24 cellular contexts compared by ENCODE assay signal in genomic region chr20:44997171-44997570, GRCh38. TPM values are rescaled to one million over a fixed set of nuclear protein-coding genes. Genes with fewer than 3 reads are reported as not detected.
DNase-seq lines count a peak whose midpoint lies in the region; ATAC-seq and TF ChIP-seq lines count a peak whose summit lies in the region.
"Had no signal": no experiment of that assay in that cellular context is flagged by ENCODE, and none has a peak within 500 bp of the region (broad histone marks: within the 10 kb centered on the region; RNA-seq: fewer than 3 reads in every experiment).

No MANE protein-coding gene starts in this region.

- H3K36me3 Mint-ChIP-seq in activated naive CD4-positive, alpha-beta T cell treated with anti-CD3 and anti-CD28 coated beads for 36 hours (ENCODE audit: low read depth): peaks cover 61% of the 10 kb centered on the region
- peaks cover 72% of the 10 kb centered on the region for H3K36me3 Mint-ChIP-seq in activated naive CD4-positive, alpha-beta T cell treated with anti-CD3 and anti-CD28 coated beads, Interleukin-2, amount 10 ng/mL, durations not matched to agents 7 days and 5 days
- H3K36me3 Mint-ChIP-seq in T-cell (peaks cover 68% of the 10 kb centered on the region), endodermal cell (ENCODE audit: low read depth) (peaks cover 41% of the 10 kb centered on the region)
- peaks cover 59 to 75% of the 10 kb centered on the region in 2 donors for H3K36me3 Mint-ChIP-seq in stimulated activated naive B cell treated with anti-CD40 and anti-IgM and Interleukin-4, amounts not matched to agents 10 μg/mL and 1 μg/mL and 100 μg/mL, for 72 hours

- no peak for DNase-seq in activated naive CD4-positive, alpha-beta T cell treated with anti-CD3 and anti-CD28 coated beads for 36 hours
- no peak for DNase-seq in activated naive CD4-positive, alpha-beta T cell treated with anti-CD3 and anti-CD28 coated beads, Interleukin-2, amount 10 ng/mL, durations not matched to agents 7 days and 5 days
- DNase-seq in T-cell: no peak
- DNase-seq in endodermal cell: no peak
- DNase-seq in stimulated activated naive B cell treated with anti-CD40 and anti-IgM and Interleukin-4, amounts not matched to agents 10 μg/mL and 1 μg/mL and 100 μg/mL, for 72 hours: no peak
- no peak for DNase-seq in germinal center (ENCODE audit: low spot score)
- DNase-seq in HUDEP-2 (lab: John Stamatoyannopoulos, UW; ENCODE audit: unreplicated experiment in 76 of 76): no peak
- DNase-seq: activated CD4-positive, alpha-beta T cell treated with anti-CD3 and anti-CD28 coated beads, Interleukin-2, amount 50 U/mL, for 4 hours; activated T-cell treated with anti-CD3 and anti-CD28 coated beads, Interleukin-2, amount 50 U/mL, for 1 hour; cortex of kidney; DMS 273 treated with DMSO at 0.1 percent for 48 hours; KBM-7; mucosa of descending colon; NCI-H187; NCI-H345; NCI-H82; nucleus accumbens; PC-9; SIG-M5; spleen; uterus had no signal

- H3K27me3 ChIP-seq in endodermal cell (ENCODE audit: control insufficient read depth, insufficient read depth, low read length, poor library complexity, severe bottlenecking): no peaks in the 10 kb centered on the region
- H3K27me3 ChIP-seq: BLaER1 treated with 17β-estradiol and CSF1 and Interleukin-3, amounts not matched to agents 10 nM and 100 nM; breast epithelium; spleen; uterus had no signal

- 95% methylated on average over 6 of the region's 6 CpGs for WGBS in endodermal cell (ENCODE audit: insufficient coverage in 1 of 2, insufficient read length in 1 of 2), 2 experiments

- intact Hi-C loops in activated naive CD4-positive, alpha-beta T cell treated with anti-CD3 and anti-CD28 coated beads for 36 hours (cut with micrococcal nuclease): no loop called here

- POLR2A ChIA-PET in T-cell (lab: Charles Lee): interaction anchor here (1.2 to 1.7 kb wide), 3 partner anchors 19 to 30 kb away, joined by 3 to 9 read pairs (median 3); no protein-coding TSS in a partner anchor

- H3K4me3 ChIP-seq in endodermal cell (ENCODE audit: low read length): no peak overlapping the region
- H3K4me3 ChIP-seq: BLaER1 treated with 17β-estradiol and CSF1 and Interleukin-3, amounts not matched to agents 10 nM and 100 nM; breast epithelium; mucosa of descending colon; PC-9; spleen; uterus had no signal

- no peak overlapping the region for H3K27ac ChIP-seq in endodermal cell (ENCODE audit: low read depth, low read length)
- H3K27ac ChIP-seq: BLaER1 treated with 17β-estradiol and CSF1 and Interleukin-3, amounts not matched to agents 10 nM and 100 nM; breast epithelium; PC-9; uterus had no signal

- CTCF ChIA-PET in activated naive CD4-positive, alpha-beta T cell treated with anti-CD3 and anti-CD28 coated beads for 36 hours (lab: Charles Lee): interaction anchor here (0.8 to 1.3 kb wide), 2 partner anchors 15 to 100 kb away, joined by 3 to 4 read pairs; no protein-coding TSS in a partner anchor
- CTCF ChIA-PET in activated naive CD4-positive, alpha-beta T cell treated with anti-CD3 and anti-CD28 coated beads, Interleukin-2, amount 10 ng/mL, durations not matched to agents 7 days and 5 days (lab: Charles Lee): interaction anchor here (0.7 to 1.5 kb wide), 2 partner anchors 32 to 109 kb away, joined by 3 to 6 read pairs; partner anchors contain the start of gene STK4
- CTCF ChIA-PET in T-cell (lab: Charles Lee): interaction anchor here (0.6 to 1.4 kb wide), 3 partner anchors 18 to 460 kb away, joined by 3 to 5 read pairs (median 4); no protein-coding TSS in a partner anchor

- H3K36me3 ChIP-seq in endodermal cell (ENCODE audit: control insufficient read depth, insufficient read depth, low read length): peaks cover 66% of the 10 kb centered on the region
- H3K36me3 ChIP-seq: uterus had no signal

- TF ChIP-seq CTCF in endodermal cell (conservative IDR thresholded peaks at IDR 0.05): no peak

- H3K4me1 Mint-ChIP-seq in activated naive CD4-positive, alpha-beta T cell treated with anti-CD3 and anti-CD28 coated beads for 36 hours (ENCODE audit: low read depth): peaks cover 66% of the 10 kb centered on the region
- peaks cover 31% of the 10 kb centered on the region for H3K4me1 Mint-ChIP-seq in activated naive CD4-positive, alpha-beta T cell treated with anti-CD3 and anti-CD28 coated beads, Interleukin-2, amount 10 ng/mL, durations not matched to agents 7 days and 5 days
- H3K4me1 Mint-ChIP-seq in T-cell: peaks cover 76 to 79% (median 78%) of the 10 kb centered on the region in 3 donors
- H3K4me1 Mint-ChIP-seq in endodermal cell: no peaks in the 10 kb centered on the region
- peaks cover 39 to 68% of the 10 kb centered on the region in 2 donors for H3K4me1 Mint-ChIP-seq in stimulated activated naive B cell treated with anti-CD40 and anti-IgM and Interleukin-4, amounts not matched to agents 10 μg/mL and 1 μg/mL and 100 μg/mL, for 72 hours

- no peaks in the 10 kb centered on the region for H3K4me1 ChIP-seq in endodermal cell (ENCODE audit: control insufficient read depth, insufficient read depth, low read length)
- H3K4me1 ChIP-seq: breast epithelium, uterus had no signal

- peak overlapping the region; percentile 6 for H3K27ac Mint-ChIP-seq in activated naive CD4-positive, alpha-beta T cell treated with anti-CD3 and anti-CD28 coated beads for 36 hours
- no peak overlapping the region for H3K27ac Mint-ChIP-seq in activated naive CD4-positive, alpha-beta T cell treated with anti-CD3 and anti-CD28 coated beads, Interleukin-2, amount 10 ng/mL, durations not matched to agents 7 days and 5 days
- H3K27ac Mint-ChIP-seq in T-cell (peak overlapping the region; percentile 25 to 79), endodermal cell (peak overlapping the region; percentile 4)
- H3K27ac Mint-ChIP-seq in stimulated activated naive B cell treated with anti-CD40 and anti-IgM and Interleukin-4, amounts not matched to agents 10 μg/mL and 1 μg/mL and 100 μg/mL, for 72 hours: peak overlapping the region; percentile 84

- no peaks in the 10 kb centered on the region for H3K9me3 Mint-ChIP-seq in activated naive CD4-positive, alpha-beta T cell treated with anti-CD3 and anti-CD28 coated beads for 36 hours
- no peaks in the 10 kb centered on the region for H3K9me3 Mint-ChIP-seq in activated naive CD4-positive, alpha-beta T cell treated with anti-CD3 and anti-CD28 coated beads, Interleukin-2, amount 10 ng/mL, durations not matched to agents 7 days and 5 days
- H3K9me3 Mint-ChIP-seq in T-cell (no peaks in the 10 kb centered on the region), endodermal cell (no peaks in the 10 kb centered on the region)
- H3K9me3 Mint-ChIP-seq in stimulated activated naive B cell treated with anti-CD40 and anti-IgM and Interleukin-4, amounts not matched to agents 10 μg/mL and 1 μg/mL and 100 μg/mL, for 72 hours: no peaks in the 10 kb centered on the region

- no peaks in the 10 kb centered on the region for H3K27me3 Mint-ChIP-seq in activated naive CD4-positive, alpha-beta T cell treated with anti-CD3 and anti-CD28 coated beads for 36 hours (ENCODE audit: low read depth)
- H3K27me3 Mint-ChIP-seq in activated naive CD4-positive, alpha-beta T cell treated with anti-CD3 and anti-CD28 coated beads, Interleukin-2, amount 10 ng/mL, durations not matched to agents 7 days and 5 days: no peaks in the 10 kb centered on the region
- no peaks in the 10 kb centered on the region for H3K27me3 Mint-ChIP-seq in T-cell
- H3K27me3 Mint-ChIP-seq in endodermal cell (ENCODE audit: insufficient read depth): no peaks in the 10 kb centered on the region
- no peaks in the 10 kb centered on the region for H3K27me3 Mint-ChIP-seq in stimulated activated naive B cell treated with anti-CD40 and anti-IgM and Interleukin-4, amounts not matched to agents 10 μg/mL and 1 μg/mL and 100 μg/mL, for 72 hours

- H3K9me3 ChIP-seq in endodermal cell (ENCODE audit: control insufficient read depth, low read length): no peaks in the 10 kb centered on the region
- H3K9me3 ChIP-seq: BLaER1 treated with 17β-estradiol and CSF1 and Interleukin-3, amounts not matched to agents 10 nM and 100 nM; breast epithelium; mucosa of descending colon; spleen; uterus had no signal

- ATAC-seq in T-cell (replicated peaks in 1 of 4) (no peak), GM18868 (IDR thresholded peaks at IDR 0.05; ENCODE audit: unreplicated experiment) (no peak)
- ATAC-seq in stimulated activated naive B cell treated with anti-CD40 and anti-IgM and Interleukin-4, amounts not matched to agents 10 μg/mL and 1 μg/mL and 100 μg/mL, for 72 hours (replicated peaks): peak; percentile 25 to 31
- ATAC-seq: mucosa of descending colon had no signal

- H3K9ac ChIP-seq in endodermal cell (ENCODE audit: extremely low read depth, low read length, poor library complexity, severe bottlenecking): no peak overlapping the region
- H3K9ac ChIP-seq: BLaER1 treated with 17β-estradiol and CSF1 and Interleukin-3, amounts not matched to agents 10 nM and 100 nM had no signal

- H3K4me3 Mint-ChIP-seq in activated naive CD4-positive, alpha-beta T cell treated with anti-CD3 and anti-CD28 coated beads for 36 hours: no peak overlapping the region
- no peak overlapping the region for H3K4me3 Mint-ChIP-seq in activated naive CD4-positive, alpha-beta T cell treated with anti-CD3 and anti-CD28 coated beads, Interleukin-2, amount 10 ng/mL, durations not matched to agents 7 days and 5 days
- no peak overlapping the region for H3K4me3 Mint-ChIP-seq in T-cell
- no peak overlapping the region for H3K4me3 Mint-ChIP-seq in endodermal cell
- peak overlapping the region; percentile 59 to 63 for H3K4me3 Mint-ChIP-seq in stimulated activated naive B cell treated with anti-CD40 and anti-IgM and Interleukin-4, amounts not matched to agents 10 μg/mL and 1 μg/mL and 100 μg/mL, for 72 hours

RNA-seq across cellular contexts. Expression of gene STK4, which starts 30.9 kb away (rescaled TPM):
- 100 to 1,000 TPM; 110 to 116 TPM for total RNA-seq in activated naive CD4-positive, alpha-beta T cell treated with anti-CD3 and anti-CD28 coated beads for 36 hours
- 100 to 1,000 TPM; 244 to 315 (median 271) TPM for total RNA-seq in T-cell
- total RNA-seq in endodermal cell: 10 to 100 TPM; 29.2 to 33.1 TPM
- 22.3 TPM for polyA plus RNA-seq in endodermal cell (2013, experiment 1 of 2)
- polyA plus RNA-seq in endodermal cell (2013, experiment 2 of 2): 21.1 TPM

RNA-seq across cellular contexts. Expression of gene TOMM34, which starts 37.0 kb away (rescaled TPM):
- 10 to 100 TPM; 44.0 to 45.9 TPM for total RNA-seq in activated naive CD4-positive, alpha-beta T cell treated with anti-CD3 and anti-CD28 coated beads for 36 hours
- total RNA-seq in T-cell (10 to 100 TPM in 3 of 5 donors, 1 to 10 TPM in 2; 7.8 to 12.8 (median 11.4) TPM), endodermal cell (10 to 100 TPM; 43.6 to 43.9 TPM)
- 46.7 TPM for polyA plus RNA-seq in endodermal cell (2013, experiment 1 of 2)
- 44.1 TPM for polyA plus RNA-seq in endodermal cell (2013, experiment 2 of 2)

Comparison
In these comparisons a context has a peak if more than half of its experiments do, and no peak if none do; other contexts are left out.
1. H3K4me3 Mint-ChIP-seq: peak in stimulated activated naive B cell treated with anti-CD40 and anti-IgM and Interleukin-4, amounts not matched to agents 10 μg/mL and 1 μg/mL and 100 μg/mL, for 72 hours (2 of 2); none in activated naive CD4-positive, alpha-beta T cell treated with anti-CD3 and anti-CD28 coated beads for 36 hours (single experiment), activated naive CD4-positive, alpha-beta T cell treated with anti-CD3 and anti-CD28 coated beads, Interleukin-2, amount 10 ng/mL, durations not matched to agents 7 days and 5 days (single experiment), T-cell (0 of 3) and endodermal cell (single experiment).
2. ATAC-seq: peak in stimulated activated naive B cell treated with anti-CD40 and anti-IgM and Interleukin-4, amounts not matched to agents 10 μg/mL and 1 μg/mL and 100 μg/mL, for 72 hours (2 of 2); none in T-cell (0 of 4) and GM18868 (single experiment).